In genomic region chr11:67468056-67468455, GRCh38 we compare ENCODE assay signal across 8 cellular contexts. TPM values are rescaled to one million over a fixed set of nuclear protein-coding genes. Genes with fewer than 3 reads are reported as not detected.
DNase-seq lines count a peak whose midpoint lies in the region; ATAC-seq and TF ChIP-seq lines count a peak whose summit lies in the region.

No MANE protein-coding gene starts in this region.

- H3K36me3 ChIP-seq in GM06990 (ENCODE audit: control insufficient read depth, insufficient read depth, low read length), result no peaks in the 10 kb centered on the region; the same call in none of the 2 replicates

- H3K27me3 ChIP-seq in GM06990 (replicated peaks; ENCODE audit: control insufficient read depth, insufficient read depth, low read length), result no peaks in the 10 kb centered on the region

- no peak for TF ChIP-seq CTCF in GM06990 (IDR thresholded peaks at IDR 0.05; ENCODE audit: insufficient read depth, low read length, poor library complexity, severe bottlenecking)

- peak; percentile 13 for DNase-seq in GM06990 (ENCODE audit: extremely low read depth, insufficient read length)
- peak; percentile 61 for DNase-seq in NCI-H2196 (lab: John Stamatoyannopoulos, UW; ENCODE audit: unreplicated experiment)
- DNase-seq in cerebellum (ENCODE audit: low spot score), result peak; percentile 79
- DNase-seq in mucosa of gallbladder (ENCODE audit: low spot score), result peak; percentile 80
- no peak for DNase-seq in NOMO-1 (lab: John Stamatoyannopoulos, UW; ENCODE audit: unreplicated experiment in 2 of 2)

- H3K4me3 ChIP-seq in GM06990 (replicated peaks; ENCODE audit: low read depth, low read length), result peak overlapping the region; percentile 88

- no peak for ATAC-seq in HG03108 (IDR thresholded peaks at IDR 0.05; ENCODE audit: unreplicated experiment)
- no peak for ATAC-seq in HG02938 (IDR thresholded peaks at IDR 0.05; ENCODE audit: unreplicated experiment)
- ATAC-seq in HG03280 (IDR thresholded peaks at IDR 0.05; ENCODE audit: unreplicated experiment), result no peak

RNA-seq across cellular contexts. Expression of gene TMEM134, which starts 1.0 kb away (rescaled TPM):
- total RNA-seq in cerebellum (12.3 TPM), mucosa of gallbladder (75.1 TPM)

RNA-seq across cellular contexts. Expression of gene CABP4, which starts 12.9 kb away (rescaled TPM):
- total RNA-seq in cerebellum (0.27 TPM), mucosa of gallbladder (3.8 TPM)

RNA-seq across cellular contexts. Expression of gene AIP, which starts 14.8 kb away (rescaled TPM):
- total RNA-seq in cerebellum (29.1 TPM), mucosa of gallbladder (94.2 TPM)

RNA-seq across cellular contexts. Expression of gene GPR152, which starts 15.5 kb away (rescaled TPM):
- total RNA-seq in cerebellum, result not detected
- total RNA-seq in mucosa of gallbladder, result not detected

RNA-seq across cellular contexts. Expression of gene CORO1B, which starts 24.8 kb away (rescaled TPM):
- total RNA-seq in cerebellum, result 18.6 TPM
- 181 TPM for total RNA-seq in mucosa of gallbladder

Comparison
In these comparisons a context has a peak if more than half of its experiments do, and no peak if none do; other contexts are left out.
1. DNase-seq: peak in GM06990 (single experiment), NCI-H2196 (single experiment), cerebellum (single experiment) and mucosa of gallbladder (single experiment); none in NOMO-1 (0 of 2).